ENCODE assay signal across 30 cellular contexts in the genomic region with DNA sequence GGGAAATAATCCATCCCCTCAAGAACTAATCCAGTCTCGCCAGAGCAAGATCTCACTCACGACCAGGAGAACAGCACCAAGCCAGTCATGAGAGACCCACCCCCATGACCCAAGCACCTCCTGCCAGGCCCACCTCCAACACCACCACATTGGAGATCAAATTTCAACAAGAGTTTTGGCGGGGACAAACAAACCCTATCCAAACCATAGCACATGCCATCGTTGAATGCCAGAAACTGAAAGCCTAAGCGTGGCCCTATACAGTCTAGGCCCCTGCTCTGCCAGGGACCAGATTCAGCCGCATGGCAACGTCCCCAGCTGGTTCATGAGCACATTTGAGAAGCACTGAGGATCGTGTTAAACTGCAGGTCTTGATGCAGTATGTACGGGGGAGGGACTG.
"Had no signal": no experiment of that assay in that cellular context is flagged by ENCODE, and none has a peak within 500 bp of the region (broad histone marks: within the 10 kb centered on the region; RNA-seq: fewer than 3 reads in every experiment).

No MANE protein-coding gene starts in this region.

- ATAC-seq: activated CD8-positive, alpha-beta memory T cell treated with anti-CD3 and anti-CD28 coated beads, Interleukin-2, amount 10 ng/mL, durations not matched to agents 7 days and 5 days; Panc1; SK-N-SH treated with all-trans-retinoic acid at 6 μM for 48 hours had no signal

- H3K27ac ChIP-seq: adrenal gland, breast epithelium, coronary artery, KMS-11, RWPE1, SJSA1 had no signal

- H3K27me3 Mint-ChIP-seq: activated T-cell treated with anti-CD3 and anti-CD28 coated beads, Interleukin-2, amount 50 U/mL, for 24 hours had no signal

- H3K4me1 ChIP-seq: adrenal gland, breast epithelium, SJSA1 had no signal

- H3K9ac ChIP-seq: KMS-11 had no signal

- H3K27ac Mint-ChIP-seq: activated B cell treated with CpG ODN at 0.5 μM for 24 hours; activated CD4-positive, alpha-beta T cell treated with anti-CD3 and anti-CD28 coated beads, Interleukin-2, amount 10 ng/mL, durations not matched to agents 24 days and 14 days; activated CD8-positive, alpha-beta memory T cell treated with anti-CD3 and anti-CD28 coated beads, Interleukin-2, amount 10 ng/mL, durations not matched to agents 7 days and 5 days; activated naive CD8-positive, alpha-beta T cell treated with anti-CD3 and anti-CD28 coated beads, Interleukin-2, amount 10 ng/mL, durations not matched to agents 7 days and 5 days; activated T-cell treated with anti-CD3 and anti-CD28 coated beads, Interleukin-2, amount 50 U/mL, for 24 hours; activated T-helper 1 cell treated with anti-CD3 and anti-CD28 coated beads, Interleukin-12 subunit alpha, Interleukin-12 subunit beta, Interleukin-2, Interleukin-4 antibody, amounts not matched to agents 30 ng/mL and 10 ng/mL and 1 ng/mL, durations not matched to agents 14 hours and 24 hours and 36 hours; T-helper 1 cell treated with Interleukin-12 subunit alpha and Interleukin-12 subunit beta and Interleukin-4 antibody, amounts not matched to agents 30 μg/mL and 1 μg/mL, for 36 hours had no signal

- H3K9me3 Mint-ChIP-seq: activated B cell treated with CpG ODN at 0.5 μM for 24 hours; activated naive CD8-positive, alpha-beta T cell treated with anti-CD3 and anti-CD28 coated beads, Interleukin-2, amount 10 ng/mL, durations not matched to agents 7 days and 5 days; activated T-cell treated with anti-CD3 and anti-CD28 coated beads, Interleukin-2, amount 50 U/mL, for 24 hours; activated T-helper 1 cell treated with anti-CD3 and anti-CD28 coated beads, Interleukin-12 subunit alpha, Interleukin-12 subunit beta, Interleukin-2, Interleukin-4 antibody, amounts not matched to agents 30 ng/mL and 10 ng/mL and 1 ng/mL, durations not matched to agents 14 hours and 24 hours and 36 hours; T-helper 1 cell treated with Interleukin-12 subunit alpha and Interleukin-12 subunit beta and Interleukin-4 antibody, amounts not matched to agents 30 μg/mL and 1 μg/mL, for 36 hours had no signal

- DNase-seq: activated B cell treated with CpG ODN at 0.5 μM for 24 hours; activated CD4-positive, alpha-beta T cell treated with anti-CD3 and anti-CD28 coated beads for 1 hour; activated CD4-positive, alpha-beta T cell treated with anti-CD3 and anti-CD28 coated beads, Interleukin-2, amount 10 ng/mL, durations not matched to agents 24 days and 14 days; activated CD4-positive, alpha-beta T cell treated with anti-CD3 and anti-CD28 coated beads, Interleukin-2, amount 50 U/mL, for 48 hours; activated CD8-positive, alpha-beta memory T cell treated with anti-CD3 and anti-CD28 coated beads, Interleukin-2, amount 10 ng/mL, durations not matched to agents 7 days and 5 days; activated gamma-delta T cell; activated naive CD4-positive, alpha-beta T cell treated with anti-CD3 and anti-CD28 coated beads, Interleukin-2, amount 50 U/mL, for 16 hours; activated naive CD8-positive, alpha-beta T cell treated with anti-CD3 and anti-CD28 coated beads, Interleukin-2, amount 10 ng/mL, durations not matched to agents 7 days and 5 days; adrenal gland; central memory CD4-positive, alpha-beta T cell; NCI-H1105 treated with DMSO at 0.1 percent for 48 hours; NCI-H1436 treated with DMSO at 0.1 percent for 48 hours; NCI-H187; NCI-H2081; NCI-H2227 treated with DMSO at 0.1 percent for 48 hours; NCI-H526; NCI-H82; OCI-M1; Right ventricle myocardium superior; SW 1271 had no signal

- H3K36me3 ChIP-seq: adrenal gland, breast epithelium, SJSA1 had no signal

- H3K9me3 ChIP-seq: adrenal gland, breast epithelium had no signal

- H3K4me3 Mint-ChIP-seq: activated B cell treated with CpG ODN at 0.5 μM for 24 hours; activated CD4-positive, alpha-beta T cell treated with anti-CD3 and anti-CD28 coated beads, Interleukin-2, amount 10 ng/mL, durations not matched to agents 24 days and 14 days; activated CD8-positive, alpha-beta memory T cell treated with anti-CD3 and anti-CD28 coated beads, Interleukin-2, amount 10 ng/mL, durations not matched to agents 7 days and 5 days; activated naive CD8-positive, alpha-beta T cell treated with anti-CD3 and anti-CD28 coated beads, Interleukin-2, amount 10 ng/mL, durations not matched to agents 7 days and 5 days; activated T-cell treated with anti-CD3 and anti-CD28 coated beads, Interleukin-2, amount 50 U/mL, for 24 hours; activated T-helper 1 cell treated with anti-CD3 and anti-CD28 coated beads, Interleukin-12 subunit alpha, Interleukin-12 subunit beta, Interleukin-2, Interleukin-4 antibody, amounts not matched to agents 30 ng/mL and 10 ng/mL and 1 ng/mL, durations not matched to agents 14 hours and 24 hours and 36 hours; T-helper 1 cell treated with Interleukin-12 subunit alpha and Interleukin-12 subunit beta and Interleukin-4 antibody, amounts not matched to agents 30 μg/mL and 1 μg/mL, for 36 hours had no signal

- H3K27me3 ChIP-seq: adrenal gland, breast epithelium, SJSA1 had no signal

- H3K4me3 ChIP-seq: adrenal gland, breast epithelium, coronary artery, SJSA1 had no signal

- H3K4me1 Mint-ChIP-seq: activated B cell treated with CpG ODN at 0.5 μM for 24 hours; activated CD4-positive, alpha-beta T cell treated with anti-CD3 and anti-CD28 coated beads, Interleukin-2, amount 10 ng/mL, durations not matched to agents 24 days and 14 days; activated CD8-positive, alpha-beta memory T cell treated with anti-CD3 and anti-CD28 coated beads, Interleukin-2, amount 10 ng/mL, durations not matched to agents 7 days and 5 days; activated naive CD8-positive, alpha-beta T cell treated with anti-CD3 and anti-CD28 coated beads, Interleukin-2, amount 10 ng/mL, durations not matched to agents 7 days and 5 days had no signal

- H3K36me3 Mint-ChIP-seq: activated CD8-positive, alpha-beta memory T cell treated with anti-CD3 and anti-CD28 coated beads, Interleukin-2, amount 10 ng/mL, durations not matched to agents 7 days and 5 days; activated naive CD8-positive, alpha-beta T cell treated with anti-CD3 and anti-CD28 coated beads, Interleukin-2, amount 10 ng/mL, durations not matched to agents 7 days and 5 days had no signal
